Comparison of ENCODE assay signal across 12 cellular contexts in genomic region chr7:116030626-116031276, GRCh38. TPM values are rescaled to one million over a fixed set of nuclear protein-coding genes. Genes with fewer than 3 reads are reported as not detected.
DNase-seq lines count a peak whose midpoint lies in the region; ATAC-seq, FAIRE-seq and TF ChIP-seq lines count a peak whose summit lies in the region.
"Had no signal": no experiment of that assay in that cellular context is flagged by ENCODE, and none has a peak within 500 bp of the region (broad histone marks: within the 10 kb centered on the region; RNA-seq: fewer than 3 reads in every experiment).

Gene TFEC, minus strand, starts transcription at chr7:116030763. Its CDS starts 46,322 bp downstream, at chr7:115984441.

- peak within 1 kb of the TSS; percentile 83 for H3K27ac Mint-ChIP-seq in astrocyte (ENCODE audit: unreplicated experiment)
- H3K27ac Mint-ChIP-seq in naive thymus-derived CD8-positive, alpha-beta T cell: no peak within 1 kb of the TSS

- no peak within 1 kb of the TSS for H3K9ac ChIP-seq in astrocyte (ENCODE audit: low read length)

- H3K4me2 ChIP-seq in astrocyte (ENCODE audit: low read length): no peak within 1 kb of the TSS

- H3K36me3 ChIP-seq in astrocyte (ENCODE audit: insufficient read depth, low read length) (no peaks in the 10 kb centered on the region), lung (ENCODE audit: control insufficient read depth in 2 of 2, insufficient read depth in 2 of 2, low read length in 2 of 2) (no peaks in the 10 kb centered on the region)

- no peaks in the 10 kb centered on the region for H3K4me1 ChIP-seq in astrocyte (ENCODE audit: insufficient read depth, low read length)
- H3K4me1 ChIP-seq in lung (ENCODE audit: control insufficient read depth in 2 of 2, insufficient read depth in 2 of 2, low read length in 2 of 2): no peaks in the 10 kb centered on the region

- peak within 1 kb of the TSS; percentile 48 for H2AFZ ChIP-seq in astrocyte (ENCODE audit: low read depth, low read length)

- DNase-seq in Ammon's horn (ENCODE audit: low spot score) (peak; percentile 11), KG1 (lab: John Stamatoyannopoulos, UW) (peak; percentile 28), astrocyte (ENCODE audit: low read depth) (peak; percentile 3), lung (ENCODE audit: low spot score) (no peak), NAMALWA (ENCODE audit: low spot score) (no peak), HT-29 (ENCODE audit: low spot score) (no peak)
- DNase-seq in naive thymus-derived CD8-positive, alpha-beta T cell: no peak
- DNase-seq: activated CD4-positive, alpha-beta T cell treated with anti-CD3 and anti-CD28 coated beads, Interleukin-2, amount 50 U/mL, for 4 hours; Karpas-422 had no signal

- H3K27ac ChIP-seq in astrocyte (ENCODE audit: low read depth, low read length) (no peak within 1 kb of the TSS), lung (ENCODE audit: low read depth in 1 of 2, low read length in 1 of 2) (no peak within 1 kb of the TSS)

- peak; percentile 27 for ATAC-seq in lung (ENCODE audit: insufficient read depth, low FRiP score)
- no peak for ATAC-seq in GM21619 (IDR thresholded peaks at IDR 0.05; ENCODE audit: unreplicated experiment)
- no peak for ATAC-seq in naive thymus-derived CD8-positive, alpha-beta T cell
- ATAC-seq: Panc1 had no signal

- H3K27me3 ChIP-seq in astrocyte (ENCODE audit: insufficient read depth, low read length): no peaks in the 10 kb centered on the region
- H3K27me3 ChIP-seq in lung (ENCODE audit: control insufficient read depth, insufficient read depth): no peaks in the 10 kb centered on the region

- H3K9me3 ChIP-seq in astrocyte (ENCODE audit: insufficient read depth, low read depth, low read length) (no peaks in the 10 kb centered on the region), lung (ENCODE audit: control insufficient read depth in 2 of 2, insufficient read depth in 1 of 2, low read length in 1 of 2) (no peaks in the 10 kb centered on the region)

- peaks cover 2% of the 10 kb centered on the region for H3K9me3 Mint-ChIP-seq in astrocyte (ENCODE audit: unreplicated experiment)
- H3K9me3 Mint-ChIP-seq in naive thymus-derived CD8-positive, alpha-beta T cell: no peaks in the 10 kb centered on the region
- H3K9me3 Mint-ChIP-seq: neural crest cell had no signal

- no peaks in the 10 kb centered on the region for H3K27me3 Mint-ChIP-seq in astrocyte (ENCODE audit: low read depth, unreplicated experiment)
- peaks cover 3 to 10% (median 3%) of the 10 kb centered on the region in 5 donors for H3K27me3 Mint-ChIP-seq in naive thymus-derived CD8-positive, alpha-beta T cell

- TF ChIP-seq CTCF in astrocyte (IDR thresholded peaks at IDR 0.05; ENCODE audit: insufficient read depth, low read depth, low read length) (no peak), lung (IDR thresholded peaks at IDR 0.05; ENCODE audit: control extremely low read depth, extremely low read depth) (no peak)

- WGBS in lung, 2 donors: 4 to 7% methylated on average over 3 of the region's 3 CpGs

- H4K20me1 ChIP-seq in astrocyte (ENCODE audit: insufficient read depth, low read length): no peaks in the 10 kb centered on the region

- no peaks in the 10 kb centered on the region for H3K36me3 Mint-ChIP-seq in astrocyte (ENCODE audit: low read depth, unreplicated experiment)
- no peaks in the 10 kb centered on the region for H3K36me3 Mint-ChIP-seq in naive thymus-derived CD8-positive, alpha-beta T cell

- no peaks in the 10 kb centered on the region for H3K79me2 ChIP-seq in astrocyte (ENCODE audit: insufficient read depth, low read length)

- no peak within 1 kb of the TSS for H3K4me3 ChIP-seq in astrocyte (ENCODE audit: insufficient read depth, low read depth, low read length)
- no peak within 1 kb of the TSS for H3K4me3 ChIP-seq in lung

- POLR2A ChIA-PET in naive thymus-derived CD8-positive, alpha-beta T cell (lab: Charles Lee): no interaction called here

- no peak within 1 kb of the TSS for H3K4me3 Mint-ChIP-seq in astrocyte (ENCODE audit: unreplicated experiment)
- peak within 1 kb of the TSS in 1 of 10 donors; percentile 37 for H3K4me3 Mint-ChIP-seq in naive thymus-derived CD8-positive, alpha-beta T cell
- H3K4me3 Mint-ChIP-seq: neural crest cell had no signal

- FAIRE-seq in astrocyte (lab: Jason Lieb, UNC): no peak

- H3K4me1 Mint-ChIP-seq in astrocyte (ENCODE audit: low read depth, unreplicated experiment): peaks cover 7% of the 10 kb centered on the region
- H3K4me1 Mint-ChIP-seq in naive thymus-derived CD8-positive, alpha-beta T cell: peaks cover 0 to 1% (median 0%) of the 10 kb centered on the region in 4 donors
- H3K4me1 Mint-ChIP-seq: neural crest cell had no signal

RNA-seq across cellular contexts. Expression of gene TFEC, which starts in this region (rescaled TPM):
- total RNA-seq in astrocyte: 1.4 and 1.8 TPM in 2 replicates
- total RNA-seq in lung: 10 to 100 TPM in 1 of 2 donors, 1 to 10 TPM in 1; 9.8 to 17.1 TPM
- polyA plus RNA-seq in lung: 10 to 100 TPM; 17.1 to 19.2 TPM
- total RNA-seq in naive thymus-derived CD8-positive, alpha-beta T cell: under 1 TPM; 0.83 to 0.96 TPM
- not detected for polyA plus RNA-seq in naive thymus-derived CD8-positive, alpha-beta T cell
- total RNA-seq in HT-29 (2014; rRNA removed; shearing (Covaris generic)): not detected in 2 replicates
- total RNA-seq: neural crest cell had no signal

Comparison
In these comparisons a context has a peak if more than half of its experiments do, and no peak if none do; other contexts are left out.
1. RNA of gene TFEC (polyA plus RNA-seq): 17.1 to 19.2 TPM in lung; not detected in naive thymus-derived CD8-positive, alpha-beta T cell; every median in the first group is over 10 times any median in the second.
2. DNase-seq: peak in Ammon's horn (single experiment), KG1 (single experiment) and astrocyte (single experiment); none in lung (single experiment), NAMALWA (single experiment), naive thymus-derived CD8-positive, alpha-beta T cell (0 of 10) and HT-29 (single experiment).